ENCODE assay signal across 11 cellular contexts in the genomic region with DNA sequence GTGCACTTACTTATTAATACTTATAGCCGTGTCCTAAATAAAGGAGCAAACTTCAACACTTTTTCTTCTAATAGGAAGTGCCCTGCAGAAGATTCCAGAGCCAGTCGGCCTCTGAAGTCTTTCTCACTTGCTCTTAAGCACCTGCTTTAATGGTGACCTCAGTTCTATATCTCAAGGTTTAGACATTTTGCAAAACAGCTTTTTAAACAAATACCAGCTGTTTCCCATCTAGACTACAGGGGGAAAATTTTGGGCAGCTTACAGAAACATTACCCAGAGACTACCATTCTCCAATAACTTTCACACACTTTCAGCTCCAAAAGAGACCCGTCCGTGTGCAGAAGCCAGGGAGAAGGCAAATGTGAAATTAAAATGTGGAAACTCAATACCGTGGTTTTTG.
DNase-seq lines count a peak whose midpoint lies in the region; FAIRE-seq and TF ChIP-seq lines count a peak whose summit lies in the region.
"Had no signal": no experiment of that assay in that cellular context is flagged by ENCODE, and none has a peak within 500 bp of the region (broad histone marks: within the 10 kb centered on the region; RNA-seq: fewer than 3 reads in every experiment).

No MANE protein-coding gene starts in this region.

- no peaks in the 10 kb centered on the region for H3F3A ChIP-seq in smooth muscle cell (ENCODE audit: low read depth)

- H2AFZ ChIP-seq in smooth muscle cell (ENCODE audit: low read depth), result no peak overlapping the region

- H3K27ac ChIP-seq in ascending aorta, result peak overlapping the region; percentile 80 to 87
- peak overlapping the region; percentile 62 to 81 for H3K27ac ChIP-seq in right atrium auricular region
- H3K27ac ChIP-seq in smooth muscle cell (ENCODE audit: low read depth), result peak overlapping the region; percentile 27

- H3K4me1 ChIP-seq in ascending aorta (peaks cover 0 to 33% of the 10 kb centered on the region in 2 donors), right atrium auricular region (peaks cover 0 to 40% of the 10 kb centered on the region in 2 donors), smooth muscle cell (ENCODE audit: low read depth) (no peaks in the 10 kb centered on the region), BE2C (no peaks in the 10 kb centered on the region)

- H3K27me3 ChIP-seq in ascending aorta (no peaks in the 10 kb centered on the region), right atrium auricular region (no peaks in the 10 kb centered on the region), smooth muscle cell (ENCODE audit: low read depth) (no peaks in the 10 kb centered on the region), BE2C (no peaks in the 10 kb centered on the region)

- intact Hi-C loops in ascending aorta (cut with DNase I), result loop anchor here (2.0 to 5.0 kb wide), 4 partner anchors 76 to 343 kb away; partner anchors contain the start of gene TCF4

- H3K36me3 ChIP-seq in ascending aorta (no peaks in the 10 kb centered on the region), right atrium auricular region (no peaks in the 10 kb centered on the region), smooth muscle cell (ENCODE audit: low read depth) (peaks cover 4% of the 10 kb centered on the region), BE2C (peaks cover 53% of the 10 kb centered on the region)

- peaks cover 5% of the 10 kb centered on the region for H3K79me2 ChIP-seq in smooth muscle cell (ENCODE audit: low read depth)

- peak; percentile 48 for FAIRE-seq in GM12891 (lab: Jason Lieb, UNC)
- FAIRE-seq: H54 had no signal

- H4K20me1 ChIP-seq in smooth muscle cell (ENCODE audit: low read depth), result no peaks in the 10 kb centered on the region

- whole genome bisulfite sequencing in smooth muscle cell (ENCODE audit: low lambda C conversion rate), result 93% methylated on average over 5 of the region's 5 CpGs

- DNase-seq in GM12891 (ENCODE audit: insufficient read length, low spot score) (no peak), ascending aorta (ENCODE audit: low spot score in 2 of 2) (no peak), right atrium auricular region (ENCODE audit: low spot score) (no peak), smooth muscle cell (lab: John Stamatoyannopoulos, UW; ENCODE audit: unreplicated experiment) (no peak), NCI-H69 (lab: John Stamatoyannopoulos, UW) (no peak), dedifferentiated amniotic fluid mesenchymal stem cell (ENCODE audit: extremely low spot score) (no peak), NAMALWA (ENCODE audit: low spot score) (no peak), BE2C (no peak)
- DNase-seq: activated T-cell treated with anti-CD3 and anti-CD28 coated beads, Interleukin-2, amount 50 U/mL, for 24 hours; trophoblast cell had no signal

- no peak for TF ChIP-seq POLR2A in GM12891 (IDR thresholded peaks at IDR 0.05; ENCODE audit: low read depth, low read length)

- TF ChIP-seq CTCF in ascending aorta (IDR thresholded peaks at IDR 0.05) (no peak), right atrium auricular region (IDR thresholded peaks at IDR 0.05) (no peak), smooth muscle cell (IDR thresholded peaks at IDR 0.05; ENCODE audit: borderline replicate concordance, insufficient read depth, poor library complexity, severe bottlenecking) (no peak), BE2C (IDR thresholded peaks at IDR 0.05; ENCODE audit: low read depth, low read length) (no peak)

- H3K4me3 ChIP-seq in ascending aorta (peak overlapping the region; percentile 42 to 45), right atrium auricular region (no peak overlapping the region), smooth muscle cell (no peak overlapping the region), BE2C (ENCODE audit: low read depth, low read length) (no peak overlapping the region)

- H3K9me3 ChIP-seq in ascending aorta, result no peaks in the 10 kb centered on the region
- H3K9me3 ChIP-seq in right atrium auricular region, result no peaks in the 10 kb centered on the region
- H3K9me3 ChIP-seq in smooth muscle cell (replicated peaks; ENCODE audit: low read depth), result no peaks in the 10 kb centered on the region
- no peaks in the 10 kb centered on the region for H3K9me3 ChIP-seq in BE2C

- no peak overlapping the region for H3K4me2 ChIP-seq in smooth muscle cell

- H3K9ac ChIP-seq in smooth muscle cell (ENCODE audit: low read depth), result no peak overlapping the region

TF ChIP-seq in GM12891, 5 proteins besides CTCF, POLR2A, EP300 and RAD21:
- TF ChIP-seq SPI1 (IDR thresholded peaks at IDR 0.05; ENCODE audit: low read depth, low read length), result no peak
- TF ChIP-seq POU2F2 (IDR thresholded peaks at IDR 0.05; ENCODE audit: low read depth, low read length), result no peak
- no peak for TF ChIP-seq PAX5 (IDR thresholded peaks at IDR 0.05; ENCODE audit: insufficient read depth, low read length, severe bottlenecking)
- no peak for TF ChIP-seq TAF1 (IDR thresholded peaks at IDR 0.05; ENCODE audit: low read depth, low read length)
- no peak for TF ChIP-seq POLR2AphosphoS5 (IDR thresholded peaks at IDR 0.05; ENCODE audit: low read depth, low read length)
TF ChIP-seq in GM12891: peak in this region for 0.

Comparison
In these comparisons a context has a peak if more than half of its experiments do, and no peak if none do; other contexts are left out.
1. H3K27ac ChIP-seq: peak in every context shown above with its lines; median percentile 84 in ascending aorta; 72 in right atrium auricular region; 27 in smooth muscle cell.
2. H3K4me3 ChIP-seq: peak in ascending aorta (2 of 2); none in right atrium auricular region (0 of 2), smooth muscle cell (single experiment) and BE2C (single experiment).